In genomic region chr13:43979492-43979891, GRCh38 we compare ENCODE assay signal across 14 cellular contexts.
DNase-seq lines count a peak whose midpoint lies in the region; ATAC-seq and TF ChIP-seq lines count a peak whose summit lies in the region.
"Had no signal": no experiment of that assay in that cellular context is flagged by ENCODE, and none has a peak within 500 bp of the region (broad histone marks: within the 10 kb centered on the region; RNA-seq: fewer than 3 reads in every experiment).

No MANE protein-coding gene starts in this region.

- H3K9me3 Mint-ChIP-seq in T-cell = peaks cover 0 to 10% (median 0%) of the 10 kb centered on the region in 3 donors

- peaks cover 15% of the 10 kb centered on the region for H3K4me1 ChIP-seq in psoas muscle
- H3K4me1 ChIP-seq: BLaER1 treated with 17β-estradiol and CSF1 and Interleukin-3, amounts not matched to agents 10 nM and 100 nM had no signal

- H3K27ac ChIP-seq in psoas muscle = no peak overlapping the region
- H3K27ac ChIP-seq: BLaER1 treated with 17β-estradiol and CSF1 and Interleukin-3, amounts not matched to agents 10 nM and 100 nM had no signal

- DNase-seq in NCI-H69 (lab: John Stamatoyannopoulos, UW) (peak; percentile 7), choroid plexus epithelial cell (ENCODE audit: low read depth) (peak; percentile 48), psoas muscle (no peak), T-cell (no peak), KBM-7 (no peak), superior temporal gyrus (ENCODE audit: extremely low spot score) (no peak)
- DNase-seq: Calu3; CD8-positive, alpha-beta T cell; DMS79 treated with DMSO at 0.1 percent for 48 hours; GF-D8; HCEC 1CT had no signal

- TF ChIP-seq CTCF in choroid plexus epithelial cell (conservative IDR thresholded peaks at IDR 0.05; ENCODE audit: low read depth, low read length) (no peak), psoas muscle (IDR thresholded peaks at IDR 0.05) (no peak)

- H3K9me3 ChIP-seq in psoas muscle = no peaks in the 10 kb centered on the region

- H3K27ac Mint-ChIP-seq in T-cell = no peak overlapping the region
- H3K27ac Mint-ChIP-seq: B cell; CD8-positive, alpha-beta T cell; GM23338 had no signal

- H3K4me3 ChIP-seq in choroid plexus epithelial cell (ENCODE audit: low read depth, low read length) (no peak overlapping the region), psoas muscle (no peak overlapping the region)
- H3K4me3 ChIP-seq: BLaER1 treated with 17β-estradiol and CSF1 and Interleukin-3, amounts not matched to agents 10 nM and 100 nM; GM23338 had no signal

- no peak overlapping the region for H3K4me3 Mint-ChIP-seq in T-cell
- H3K4me3 Mint-ChIP-seq: B cell; CD8-positive, alpha-beta T cell; GM23338 had no signal

- H3K36me3 ChIP-seq in psoas muscle (ENCODE audit: insufficient read depth in 1 of 2, low read depth in 1 of 2) = no peaks in the 10 kb centered on the region
- H3K36me3 ChIP-seq: BLaER1 treated with 17β-estradiol and CSF1 and Interleukin-3, amounts not matched to agents 10 nM and 100 nM had no signal

- H3K36me3 Mint-ChIP-seq in T-cell = no peaks in the 10 kb centered on the region
- H3K36me3 Mint-ChIP-seq: CD8-positive, alpha-beta T cell had no signal

- peaks cover 28 to 30% of the 10 kb centered on the region in 2 donors for H3K27me3 Mint-ChIP-seq in T-cell

- POLR2A ChIA-PET in T-cell (lab: Charles Lee) = no interaction called here

- intact Hi-C loops in psoas muscle (cut with DNase I) = no loop called here

- no peaks in the 10 kb centered on the region for H3K27me3 ChIP-seq in psoas muscle (ENCODE audit: insufficient read depth in 3 of 3, low read length in 2 of 3)
- H3K27me3 ChIP-seq: BLaER1 treated with 17β-estradiol and CSF1 and Interleukin-3, amounts not matched to agents 10 nM and 100 nM had no signal

- CTCF ChIA-PET in T-cell (lab: Charles Lee) = no interaction called here

- ATAC-seq in psoas muscle (peak; percentile 69 to 95 (median 88)), T-cell (replicated peaks in 1 of 4) (no peak)
- ATAC-seq: CD8-positive, alpha-beta T cell; GM23338 had no signal

- 29 to 64% (median 31%) methylated on average over 2 of the region's 2 CpGs for WGBS in psoas muscle, 3 donors

- in situ Hi-C loops in KBM-7 (cut with MboI; ENCODE audit: low pct_unique_long_range_greater_than_20kb, low sequenced_read_pairs) = no loop called here

- no peaks in the 10 kb centered on the region for H3K4me1 Mint-ChIP-seq in T-cell
- H3K4me1 Mint-ChIP-seq: B cell had no signal

Comparison
In these comparisons a context has a peak if more than half of its experiments do, and no peak if none do; other contexts are left out.
1. DNase-seq: peak in NCI-H69 (single experiment) and choroid plexus epithelial cell (single experiment); none in psoas muscle (0 of 2), T-cell (0 of 34), KBM-7 (single experiment) and superior temporal gyrus (single experiment).
2. ATAC-seq: peak in psoas muscle (4 of 4); none in T-cell (0 of 4).